In the genomic region with DNA sequence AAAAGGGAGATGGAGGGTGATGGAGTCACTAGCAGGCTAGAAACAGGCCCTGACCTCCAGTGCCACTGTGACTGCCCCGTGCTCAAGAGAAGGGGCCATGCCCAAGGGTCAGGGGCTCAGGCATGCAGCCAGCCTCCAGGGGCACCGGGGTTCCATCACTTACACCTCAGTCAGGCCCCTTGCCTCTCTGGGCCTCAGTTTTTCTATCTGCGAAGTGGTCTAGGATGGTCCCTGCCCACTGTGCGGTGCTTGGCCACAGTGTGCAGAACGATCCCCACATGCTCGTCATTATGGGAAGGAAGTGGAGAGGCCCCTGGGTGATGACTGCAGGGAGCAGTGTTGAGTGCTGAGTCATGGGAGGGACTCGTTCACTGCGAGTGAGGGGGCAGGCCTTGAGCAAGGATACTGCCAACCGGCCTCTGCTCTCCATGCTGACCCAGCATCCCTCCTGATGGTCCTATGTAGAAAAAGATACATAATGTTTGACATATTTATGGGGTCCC, we compare ENCODE assay signal across 9 cellular contexts. TPM values are rescaled to one million over a fixed set of nuclear protein-coding genes. Genes with fewer than 3 reads are reported as not detected.
A peak's percentile ranks its signal among the peaks of the same experiment; 100 is the strongest.
DNase-seq lines count a peak whose midpoint lies in the region; ATAC-seq and TF ChIP-seq lines count a peak whose summit lies in the region.
"Had no signal": no experiment of that assay in that cellular context is flagged by ENCODE, and none has a peak within 500 bp of the region (broad histone marks: within the 10 kb centered on the region; RNA-seq: fewer than 3 reads in every experiment).

No MANE protein-coding gene starts in this region.

- no peaks in the 10 kb centered on the region for H3K27me3 ChIP-seq in hepatocyte

- H3K27me3 Mint-ChIP-seq in stimulated activated naive B cell treated with anti-CD40 and anti-IgM and Interleukin-4, amounts not matched to agents 10 μg/mL and 1 μg/mL and 100 μg/mL, for 72 hours: no peaks in the 10 kb centered on the region

- H3K4me1 ChIP-seq in hepatocyte (ENCODE audit: insufficient read depth): peaks cover 11% of the 10 kb centered on the region

- peak overlapping the region; percentile 90 for H3K27ac Mint-ChIP-seq in stimulated activated naive B cell treated with anti-CD40 and anti-IgM and Interleukin-4, amounts not matched to agents 10 μg/mL and 1 μg/mL and 100 μg/mL, for 72 hours

- in situ Hi-C loops in GM13976 (cut with MboI; ENCODE audit: low sequenced_read_pairs, unreplicated experiment): no loop called here

- H2AFZ ChIP-seq in hepatocyte: no peak overlapping the region

- no peaks in the 10 kb centered on the region for H4K20me1 ChIP-seq in hepatocyte (ENCODE audit: insufficient read depth, poor library complexity, severe bottlenecking)

- peak; percentile 81 for DNase-seq in AG09319 (ENCODE audit: extremely low read depth, low read depth)
- DNase-seq in KG1 (lab: John Stamatoyannopoulos, UW): peak; percentile 51
- DNase-seq in hepatocyte (ENCODE audit: low spot score): peak; percentile 72
- DNase-seq in stimulated activated naive B cell treated with anti-CD40 and anti-IgM and Interleukin-4, amounts not matched to agents 10 μg/mL and 1 μg/mL and 100 μg/mL, for 72 hours: no peak
- no peak for DNase-seq in activated effector memory CD4-positive, alpha-beta T cell treated with anti-CD3 and anti-CD28 coated beads, Interleukin-2, amount 50 U/mL, for 16 hours
- no peak for DNase-seq in NCI-H82 treated with DMSO at 0.1 percent for 48 hours (lab: John Stamatoyannopoulos, UW; ENCODE audit: unreplicated experiment)
- no peak for DNase-seq in GM13976 (ENCODE audit: low spot score)

- peaks cover 8 to 9% of the 10 kb centered on the region in 2 donors for H3K4me1 Mint-ChIP-seq in stimulated activated naive B cell treated with anti-CD40 and anti-IgM and Interleukin-4, amounts not matched to agents 10 μg/mL and 1 μg/mL and 100 μg/mL, for 72 hours

- peak in 1 of 2 donors; percentile 36 for ATAC-seq in stimulated activated naive B cell treated with anti-CD40 and anti-IgM and Interleukin-4, amounts not matched to agents 10 μg/mL and 1 μg/mL and 100 μg/mL, for 72 hours (replicated peaks)

- H3K9me2 ChIP-seq in hepatocyte (replicated peaks; ENCODE audit: insufficient read depth): no peaks in the 10 kb centered on the region

- H3K79me2 ChIP-seq in hepatocyte: peaks cover 23% of the 10 kb centered on the region

- no peaks in the 10 kb centered on the region for H3K9me3 ChIP-seq in hepatocyte (ENCODE audit: low read depth)

- H3K36me3 Mint-ChIP-seq in stimulated activated naive B cell treated with anti-CD40 and anti-IgM and Interleukin-4, amounts not matched to agents 10 μg/mL and 1 μg/mL and 100 μg/mL, for 72 hours: peaks cover 40 to 59% of the 10 kb centered on the region in 2 donors

- H3K4me3 Mint-ChIP-seq in stimulated activated naive B cell treated with anti-CD40 and anti-IgM and Interleukin-4, amounts not matched to agents 10 μg/mL and 1 μg/mL and 100 μg/mL, for 72 hours: no peak overlapping the region

- no peaks in the 10 kb centered on the region for H3K9me3 Mint-ChIP-seq in stimulated activated naive B cell treated with anti-CD40 and anti-IgM and Interleukin-4, amounts not matched to agents 10 μg/mL and 1 μg/mL and 100 μg/mL, for 72 hours

- TF ChIP-seq CTCF in AG09319 (IDR thresholded peaks at IDR 0.05; ENCODE audit: low read depth, low read length) (peak; percentile 17), hepatocyte (IDR thresholded peaks at IDR 0.05; ENCODE audit: poor library complexity) (no peak), GM13976 (IDR thresholded peaks at IDR 0.05; ENCODE audit: borderline replicate concordance, control extremely low read depth, extremely low read depth, insufficient read depth, missing control alignments) (no peak)

- H3K4me2 ChIP-seq in hepatocyte: no peak overlapping the region

- no peaks in the 10 kb centered on the region for H3K36me3 ChIP-seq in hepatocyte (replicated peaks; ENCODE audit: insufficient read depth, low read depth)

- no peak overlapping the region for H3K4me3 ChIP-seq in hepatocyte

- H3K27ac ChIP-seq in adipose tissue (ENCODE audit: low read depth, low read length) (peak overlapping the region; percentile 29), hepatocyte (peak overlapping the region; percentile 65)

- 43 to 78% (median 44%) methylated on average over 9 of the region's 9 CpGs for WGBS in adipose tissue, 3 donors
- WGBS in hepatocyte (ENCODE audit: low lambda C conversion rate, missing lambda C conversion rate): 55% methylated on average over 9 of the region's 9 CpGs

RNA-seq across cellular contexts. Expression of a gene that starts 23.1 kb away (rescaled TPM):
- 10 to 100 TPM; 27.9 to 40.1 (median 36.5) TPM for polyA plus RNA-seq in adipose tissue
- 63.2 and 65.0 TPM in 2 replicates for total RNA-seq in hepatocyte
- polyA plus RNA-seq in hepatocyte: 93.1 and 95.4 TPM in 2 replicates

RNA-seq across cellular contexts. Expression of a gene that starts 35.3 kb away (rescaled TPM):
- polyA plus RNA-seq in adipose tissue: 1 to 10 TPM; 1.4 to 6.6 (median 6.4) TPM
- 3.4 and 3.7 TPM in 2 replicates for total RNA-seq in hepatocyte
- 0.56 and 1.5 TPM in 2 replicates for polyA plus RNA-seq in hepatocyte
- total RNA-seq: epithelial cell of proximal tubule had no signal

RNA-seq across cellular contexts. Expression of a gene that starts 58.4 kb away (rescaled TPM):
- polyA plus RNA-seq in adipose tissue (10 to 100 TPM; 17.3 to 28.9 (median 22.4) TPM), hepatocyte (45.1 and 45.7 TPM in 2 replicates)
- total RNA-seq in hepatocyte: 27.5 and 34.3 TPM in 2 replicates

Comparison
In these comparisons a context has a peak if more than half of its experiments do, and no peak if none do; other contexts are left out.
1. DNase-seq: peak in AG09319 (single experiment), KG1 (single experiment) and hepatocyte (single experiment); none in stimulated activated naive B cell treated with anti-CD40 and anti-IgM and Interleukin-4, amounts not matched to agents 10 μg/mL and 1 μg/mL and 100 μg/mL, for 72 hours (single experiment), activated effector memory CD4-positive, alpha-beta T cell treated with anti-CD3 and anti-CD28 coated beads, Interleukin-2, amount 50 U/mL, for 16 hours (single experiment), NCI-H82 treated with DMSO at 0.1 percent for 48 hours (single experiment) and GM13976 (single experiment).